ENCODE assay signal across 4 cellular contexts in the genomic region with DNA sequence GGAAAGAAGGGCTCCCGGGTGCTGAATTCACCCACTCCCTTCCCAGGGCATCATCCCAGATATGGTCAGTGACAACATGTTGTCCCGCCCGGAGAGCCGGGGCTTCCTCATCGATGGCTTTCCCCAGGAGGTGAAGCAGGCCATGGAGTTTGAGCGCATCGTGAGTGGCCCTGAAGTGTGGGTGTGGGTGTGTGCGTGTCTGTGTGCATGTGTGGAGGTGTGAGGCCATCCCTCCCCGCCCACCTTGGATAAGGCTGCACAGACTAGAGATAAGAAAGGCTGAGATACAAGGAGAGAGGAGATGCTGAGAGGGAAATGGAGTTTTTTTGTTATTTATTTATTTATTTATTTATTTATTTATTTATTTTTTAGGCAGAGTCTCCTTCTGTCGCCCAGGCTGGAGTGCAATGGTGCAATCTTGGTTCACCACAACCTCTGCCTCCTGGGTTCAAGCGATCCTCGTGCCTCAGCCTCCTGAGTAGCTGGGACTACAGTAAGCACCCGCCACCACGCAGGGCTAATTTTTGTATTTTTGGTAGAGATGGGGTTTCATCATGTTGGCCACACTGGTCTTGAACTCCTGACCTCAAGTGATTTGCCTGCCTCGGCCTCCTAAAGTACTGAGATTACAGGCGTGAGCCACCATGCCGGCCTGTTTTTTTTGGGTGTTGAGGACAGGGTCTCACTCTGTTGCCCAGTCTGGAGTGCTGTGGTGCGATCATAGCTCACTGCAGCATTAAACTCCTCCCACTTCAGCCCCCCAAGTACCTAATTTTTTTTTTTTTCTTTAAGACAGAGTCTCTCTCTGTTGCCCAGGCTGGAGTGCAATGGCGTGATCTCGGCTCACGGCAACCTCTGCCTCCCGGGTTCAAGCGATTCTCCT. TPM values are rescaled to one million over a fixed set of nuclear protein-coding genes. Genes with fewer than 3 reads are reported as not detected.
"Had no signal": no experiment of that assay in that cellular context is flagged by ENCODE, and none has a peak within 500 bp of the region (broad histone marks: within the 10 kb centered on the region; RNA-seq: fewer than 3 reads in every experiment).

No MANE protein-coding gene starts in this region.

RNA-seq across cellular contexts. Expression of gene SLC25A41, which starts 33.3 kb away (rescaled TPM):
- total RNA-seq: activated CD4-positive, alpha-beta memory T cell treated with anti-CD3 and anti-CD28 coated beads, Interleukin-2, amount 10 ng/mL, durations not matched to agents 7 days and 5 days; dermis blood vessel endothelial cell; fibroblast of villous mesenchyme had no signal
- polyA plus RNA-seq: fibroblast of lung had no signal
